In the genomic region with DNA sequence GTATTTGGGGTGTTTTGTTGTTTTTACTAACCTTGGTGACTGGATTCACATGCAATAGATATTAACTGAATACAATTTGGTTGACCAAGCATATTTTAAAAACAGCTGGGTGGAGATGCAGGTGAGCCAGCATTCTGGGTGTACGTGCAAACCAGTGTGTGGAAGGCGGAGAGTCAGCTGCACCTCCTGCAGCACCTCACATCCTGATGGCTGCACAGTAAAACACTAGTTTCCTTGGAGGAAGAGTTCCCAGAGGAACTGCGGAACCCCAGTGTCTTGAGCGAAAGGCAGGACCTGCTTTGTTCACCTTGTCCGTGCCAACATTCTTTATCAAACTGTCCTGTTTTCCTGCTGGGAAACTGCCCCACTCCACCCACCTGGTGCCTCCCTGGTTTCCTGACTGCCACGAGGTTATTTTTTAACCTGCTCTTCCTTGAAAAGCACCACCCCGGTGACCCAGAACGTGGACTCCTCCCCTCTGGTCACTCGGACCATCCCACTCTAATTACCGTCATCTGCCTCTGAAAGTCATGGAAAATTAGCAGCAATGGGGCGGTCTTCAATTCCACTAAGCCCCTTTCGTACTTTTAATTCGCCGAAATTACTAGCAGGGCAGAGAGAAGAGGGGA, we compare ENCODE assay signal across 8 cellular contexts. TPM values are rescaled to one million over a fixed set of nuclear protein-coding genes. Genes with fewer than 3 reads are reported as not detected.
DNase-seq lines count a peak whose midpoint lies in the region; ATAC-seq and TF ChIP-seq lines count a peak whose summit lies in the region.

No MANE protein-coding gene starts in this region.

- H3K36me3 ChIP-seq in ES-I3 (ENCODE audit: insufficient read depth, low read length) (no peaks in the 10 kb centered on the region), PC-3 (ENCODE audit: low read depth, low read length) (no peaks in the 10 kb centered on the region), esophagus squamous epithelium (no peaks in the 10 kb centered on the region), neuronal stem cell (replicated peaks in 1 of 2; ENCODE audit: control insufficient read depth in 2 of 2, insufficient read depth in 2 of 2, low read length in 2 of 2) (no peaks in the 10 kb centered on the region)

- peak; percentile 24 for DNase-seq in PC-3
- DNase-seq in esophagus squamous epithelium (lab: John Stamatoyannopoulos, UW) = no peak
- DNase-seq in neuronal stem cell (ENCODE audit: low spot score) = peak; percentile 37
- no peak for DNase-seq in stimulated activated naive CD4-positive, alpha-beta T cell (lab: John Stamatoyannopoulos, UW)
- DNase-seq in NCI-H2171 (lab: John Stamatoyannopoulos, UW) = no peak
- no peak for DNase-seq in effector CD8-positive, alpha-beta T cell (lab: John Stamatoyannopoulos, UW)

- BruUV-seq in PC-3 (replicated peaks; lab: Mats Ljungman, UMichigan) = no TSS peak

- no peak overlapping the region for H3K4ac ChIP-seq in neuronal stem cell (ENCODE audit: low read length)

- no peak overlapping the region for H2AK5ac ChIP-seq in neuronal stem cell (ENCODE audit: low read depth, low read length)

- POLR2A ChIA-PET in PC-3 (lab: Charles Lee; ENCODE audit: unreplicated experiment) = no interaction called here

- no peaks in the 10 kb centered on the region for H3K9me2 ChIP-seq in PC-3 (replicated peaks; ENCODE audit: low read length)

- peak overlapping the region; percentile 83 for H3K18ac ChIP-seq in neuronal stem cell (ENCODE audit: low read length)

- WGBS in esophagus squamous epithelium, 2 donors = 11 to 17% methylated on average over 13 to 14 of the region's 14 CpGs
- WGBS in neuronal stem cell (ENCODE audit: extremely low coverage in 2 of 2, insufficient read length in 2 of 2, insufficient replicate concordance in 1 of 2), 2 donors = no CpG with 5 or more reads among the region's 14 CpGs

- CTCF ChIA-PET in PC-3 (lab: Charles Lee) = interaction anchor here (0.7 to 1.8 kb wide), 4 partner anchors 97 to 111 kb away, joined by 3 to 14 read pairs (median 8); no protein-coding TSS in a partner anchor

- TF ChIP-seq CTCF in PC-3 (conservative IDR thresholded peaks at IDR 0.05; ENCODE audit: low read depth, low read length) = no peak
- no peak for TF ChIP-seq CTCF in esophagus squamous epithelium (IDR thresholded peaks at IDR 0.05)

- H2BK5ac ChIP-seq in neuronal stem cell (ENCODE audit: low read length) = no peak overlapping the region

- no peak overlapping the region for H4K91ac ChIP-seq in neuronal stem cell (ENCODE audit: low read depth, low read length, poor library complexity)

- H3K9ac ChIP-seq in ES-I3 (ENCODE audit: low read depth, low read length) = peak overlapping the region; percentile 72; the same call in 1 of the 2 replicates
- H3K9ac ChIP-seq in PC-3 (ENCODE audit: low read length) = no peak overlapping the region
- peak overlapping the region; percentile 0 for H3K9ac ChIP-seq in neuronal stem cell (ENCODE audit: low read depth, low read length, poor library complexity)

- H3K14ac ChIP-seq in neuronal stem cell (ENCODE audit: low read length) = peak overlapping the region; percentile 56

- H4K8ac ChIP-seq in neuronal stem cell (ENCODE audit: low read depth, low read length) = no peak overlapping the region

- no peaks in the 10 kb centered on the region for H3F3A ChIP-seq in PC-3 (ENCODE audit: low read length, unreplicated experiment)

- H3K27me3 ChIP-seq in PC-3 (ENCODE audit: low read length) = peaks cover 16% of the 10 kb centered on the region
- H3K27me3 ChIP-seq in esophagus squamous epithelium = no peaks in the 10 kb centered on the region
- H3K27me3 ChIP-seq in neuronal stem cell (ENCODE audit: control insufficient read depth in 3 of 3, insufficient read depth in 3 of 3, low read depth in 1 of 3, low read length in 3 of 3) = no peaks in the 10 kb centered on the region

- H2BK15ac ChIP-seq in neuronal stem cell (ENCODE audit: low read length) = peak overlapping the region; percentile 72

- no peaks in the 10 kb centered on the region for H3K79me2 ChIP-seq in PC-3 (ENCODE audit: low read length)

- H3K9me3 ChIP-seq in ES-I3 (ENCODE audit: control insufficient read depth, insufficient read depth, low read length) (no peaks in the 10 kb centered on the region), PC-3 (ENCODE audit: low read length) (no peaks in the 10 kb centered on the region), esophagus squamous epithelium (no peaks in the 10 kb centered on the region), neuronal stem cell (replicated peaks in 1 of 2; ENCODE audit: control insufficient read depth in 2 of 2, insufficient read depth in 1 of 2, low read depth in 1 of 2, low read length in 2 of 2) (no peaks in the 10 kb centered on the region)

- peaks cover 2% of the 10 kb centered on the region for H3K79me1 ChIP-seq in neuronal stem cell (ENCODE audit: low read depth, low read length)

- peak overlapping the region; percentile 77 for H2AFZ ChIP-seq in PC-3 (ENCODE audit: low read length)
- H2AFZ ChIP-seq in neuronal stem cell (ENCODE audit: low read length) = peak overlapping the region; percentile 68

- H3K27ac ChIP-seq in PC-3 (ENCODE audit: low read length) = no peak overlapping the region
- H3K27ac ChIP-seq in esophagus squamous epithelium = peak overlapping the region; percentile 89 to 97 (median 96)
- H3K27ac ChIP-seq in neuronal stem cell (replicated peaks; ENCODE audit: low read length) = peak overlapping the region; percentile 69

- H3K4me2 ChIP-seq in PC-3 (ENCODE audit: low read length) = peak overlapping the region; percentile 82
- peak overlapping the region; percentile 21 for H3K4me2 ChIP-seq in neuronal stem cell (ENCODE audit: insufficient read depth, low read length, poor library complexity, severe bottlenecking)

- intact Hi-C loops in PC-3 (cut with micrococcal nuclease) (no loop called here), esophagus squamous epithelium (cut with DNase I) (no loop called here)

- peak overlapping the region; percentile 34 for H2BK12ac ChIP-seq in neuronal stem cell (ENCODE audit: low read length)

- 0 out of 2 replicates have a peak, but pooled peaks cover 12% of the 10 kb centered on the region for H3K4me1 ChIP-seq in ES-I3 (ENCODE audit: insufficient read depth, low read length)
- peaks cover 21% of the 10 kb centered on the region for H3K4me1 ChIP-seq in PC-3 (ENCODE audit: insufficient read depth, low read length)
- H3K4me1 ChIP-seq in esophagus squamous epithelium = peaks cover 19 to 70% (median 41%) of the 10 kb centered on the region in 3 donors
- H3K4me1 ChIP-seq in neuronal stem cell (ENCODE audit: control insufficient read depth in 2 of 2, insufficient read depth in 1 of 2, low read depth in 1 of 2, low read length in 2 of 2) = peaks cover 24 to 37% of the 10 kb centered on the region in 2 donors

- no peak for TF ChIP-seq POLR2A in esophagus squamous epithelium (IDR thresholded peaks at IDR 0.05)

- no peaks in the 10 kb centered on the region for H4K20me1 ChIP-seq in PC-3 (ENCODE audit: low read length)

- peak overlapping the region; percentile 82 for H3K4me3 ChIP-seq in PC-3 (ENCODE audit: low read length)
- H3K4me3 ChIP-seq in esophagus squamous epithelium = peak overlapping the region in 3 of 4 donors; percentile 86 to 92 (median 90)
- peak overlapping the region in 1 of 2 donors; percentile 13 for H3K4me3 ChIP-seq in neuronal stem cell (ENCODE audit: low read length in 2 of 2)

- ATAC-seq in PC-3 (no peak), HG03439 (IDR thresholded peaks at IDR 0.05; ENCODE audit: unreplicated experiment) (no peak)

- H2BK120ac ChIP-seq in neuronal stem cell (ENCODE audit: low read depth, low read length) = no peak overlapping the region

- no peak overlapping the region for H3K23ac ChIP-seq in neuronal stem cell (ENCODE audit: low read depth, low read length, poor library complexity)

RNA-seq across cellular contexts. Expression of gene YPEL2, which starts 1.0 kb away (rescaled TPM):
- total RNA-seq in PC-3 (2014; rRNA removed) (0.47 and 1.1 TPM in 2 replicates), esophagus squamous epithelium (10 to 100 TPM in 2 of 4 donors, 1 to 10 TPM in 2; 5.5 to 18.3 (median 11.2) TPM)
- 9.8 TPM for polyA plus RNA-seq in neuronal stem cell (2013, experiment 1 of 2)
- polyA plus RNA-seq in neuronal stem cell (2013, experiment 2 of 2) = 9.6 TPM

Comparison
In these comparisons a context has a peak if more than half of its experiments do, and no peak if none do; other contexts are left out.
1. DNase-seq: peak in PC-3 (single experiment) and neuronal stem cell (single experiment); none in esophagus squamous epithelium (single experiment), stimulated activated naive CD4-positive, alpha-beta T cell (0 of 6), NCI-H2171 (single experiment) and effector CD8-positive, alpha-beta T cell (single experiment).